Comparison of ENCODE assay signal across 25 cellular contexts in genomic region chr22:49116021-49116420, GRCh38.
DNase-seq lines count a peak whose midpoint lies in the region; ATAC-seq and TF ChIP-seq lines count a peak whose summit lies in the region.
"Had no signal": no experiment of that assay in that cellular context is flagged by ENCODE, and none has a peak within 500 bp of the region (broad histone marks: within the 10 kb centered on the region; RNA-seq: fewer than 3 reads in every experiment).

No MANE protein-coding gene starts in this region.

- H3K9me2 ChIP-seq in GM23338 (ENCODE audit: insufficient read depth) = no peaks in the 10 kb centered on the region

- no peak for TF ChIP-seq POLR2A in prostate gland (IDR thresholded peaks at IDR 0.05)

- POLR2A ChIA-PET in WTC11 (lab: Charles Lee) = no interaction called here

- H3K27ac ChIP-seq in GM23338 (ENCODE audit: low read depth) (no peak overlapping the region), prostate gland (no peak overlapping the region)
- H3K27ac ChIP-seq: A549; BLaER1 treated with 17β-estradiol and CSF1 and Interleukin-3, amounts not matched to agents 10 nM and 100 nM; GM23248 had no signal

- H3K27me3 ChIP-seq in GM23338 (ENCODE audit: insufficient read depth) (no peaks in the 10 kb centered on the region), prostate gland (replicated peaks; ENCODE audit: insufficient read depth) (no peaks in the 10 kb centered on the region), MG63 (no peaks in the 10 kb centered on the region; the same call in 1 of the 2 replicates)
- H3K27me3 ChIP-seq: BE2C; BLaER1 treated with 17β-estradiol and CSF1 and Interleukin-3, amounts not matched to agents 10 nM and 100 nM had no signal

- intact Hi-C loops in prostate gland (cut with DNase I) = no loop called here

- DNase-seq in GM23338 (ENCODE audit: low spot score) (no peak), WTC11 (ENCODE audit: low spot score) (no peak), nephron progenitor cell (no peak), omental fat pad (ENCODE audit: low spot score) (peak; percentile 4), COLO829 (ENCODE audit: low spot score) (no peak), prostate gland (ENCODE audit: low spot score) (no peak), MG63 (no peak)
- DNase-seq: 8988T; ACHN; AML-193; BE2C; Calu3; CD4-positive, alpha-beta T cell; CD8-positive, alpha-beta memory T cell; COR-L47; DMS53; DMS79 treated with DMSO at 0.1 percent for 48 hours; GF-D8; GM23248; HFFc6 had no signal

- H3K4me3 Mint-ChIP-seq in GM23338 (no peak overlapping the region), WTC11 (no peak overlapping the region), nephron progenitor cell (no peak overlapping the region)
- no peak overlapping the region for H3K4me3 Mint-ChIP-seq in activated T-helper 17 cell treated with anti-CD3 and anti-CD28 coated beads, Interleukin-2, amount 50 U/mL, for 72 hours
- H3K4me3 Mint-ChIP-seq: CD14-positive monocyte; CD4-positive, alpha-beta T cell; CD8-positive, alpha-beta memory T cell; HFFc6 had no signal

- no peak overlapping the region for H2AFZ ChIP-seq in GM23338
- H2AFZ ChIP-seq: GM23248 had no signal

- H3K9me3 ChIP-seq in prostate gland (no peaks in the 10 kb centered on the region), MG63 (no peaks in the 10 kb centered on the region)
- H3K9me3 ChIP-seq: A549, HAP-1 had no signal

- no peaks in the 10 kb centered on the region for H4K20me1 ChIP-seq in GM23338 (replicated peaks; ENCODE audit: insufficient read depth)
- H4K20me1 ChIP-seq: BLaER1 treated with 17β-estradiol and CSF1 and Interleukin-3, amounts not matched to agents 10 nM and 100 nM had no signal

- H3K4me3 ChIP-seq in GM23338 = no peak overlapping the region
- no peak overlapping the region for H3K4me3 ChIP-seq in prostate gland
- H3K4me3 ChIP-seq in MG63 = no peak overlapping the region
- H3K4me3 ChIP-seq: A549; BLaER1 treated with 17β-estradiol and CSF1 and Interleukin-3, amounts not matched to agents 10 nM and 100 nM; GM23248; HAP-1 had no signal

- ATAC-seq in GM23338 (no peak), WTC11 (no peak), omental fat pad (ENCODE audit: low FRiP score) (no peak)
- no peak for ATAC-seq in activated T-helper 17 cell treated with anti-CD3 and anti-CD28 coated beads, Interleukin-2, amount 50 U/mL, for 72 hours (replicated peaks)
- ATAC-seq: A549 had no signal

- H3K4me2 ChIP-seq in GM23338 = no peak overlapping the region
- H3K4me2 ChIP-seq: A549; BLaER1 treated with 17β-estradiol and CSF1 and Interleukin-3, amounts not matched to agents 10 nM and 100 nM had no signal

- TF ChIP-seq CTCF in GM23338 (conservative IDR thresholded peaks at IDR 0.05; ENCODE audit: low read depth in 2 of 2) = no peak
- TF ChIP-seq CTCF in WTC11 (IDR thresholded peaks at IDR 0.05) = no peak
- no peak for TF ChIP-seq CTCF in nephron progenitor cell (IDR thresholded peaks at IDR 0.05)
- no peak for TF ChIP-seq CTCF in omental fat pad (IDR thresholded peaks at IDR 0.05)
- no peak for TF ChIP-seq CTCF in prostate gland (IDR thresholded peaks at IDR 0.05)

- no peaks in the 10 kb centered on the region for H3K79me2 ChIP-seq in GM23338 (replicated peaks; ENCODE audit: insufficient read depth)

- peaks cover 23% of the 10 kb centered on the region for H3K4me1 Mint-ChIP-seq in GM23338
- H3K4me1 Mint-ChIP-seq in WTC11 = peaks cover 16% of the 10 kb centered on the region
- peaks cover 38% of the 10 kb centered on the region for H3K4me1 Mint-ChIP-seq in nephron progenitor cell
- H3K4me1 Mint-ChIP-seq in activated T-helper 17 cell treated with anti-CD3 and anti-CD28 coated beads, Interleukin-2, amount 50 U/mL, for 72 hours = no peaks in the 10 kb centered on the region
- H3K4me1 Mint-ChIP-seq: CD14-positive monocyte; CD8-positive, alpha-beta memory T cell had no signal

- H3K27me3 Mint-ChIP-seq in GM23338 (ENCODE audit: insufficient read depth, low read depth, poor library complexity) (peaks cover 20% of the 10 kb centered on the region), WTC11 (ENCODE audit: low read depth) (no peaks in the 10 kb centered on the region), nephron progenitor cell (ENCODE audit: low read depth, poor library complexity) (peaks cover 16% of the 10 kb centered on the region)
- peaks cover under 1% of the 10 kb centered on the region for H3K27me3 Mint-ChIP-seq in activated T-helper 17 cell treated with anti-CD3 and anti-CD28 coated beads, Interleukin-2, amount 50 U/mL, for 72 hours
- H3K27me3 Mint-ChIP-seq: CD4-positive, alpha-beta T cell had no signal

- H3K36me3 ChIP-seq in GM23338 (ENCODE audit: insufficient read depth) (no peaks in the 10 kb centered on the region), prostate gland (no peaks in the 10 kb centered on the region), MG63 (no peaks in the 10 kb centered on the region)
- H3K36me3 ChIP-seq: BE2C; BLaER1 treated with 17β-estradiol and CSF1 and Interleukin-3, amounts not matched to agents 10 nM and 100 nM; HAP-1 had no signal

- H3F3A ChIP-seq in GM23338 (replicated peaks; ENCODE audit: low read depth) = no peaks in the 10 kb centered on the region

- H3K27ac Mint-ChIP-seq in GM23338 (0 out of 2 replicates have a peak overlapping the region, but pooled peaks have one; percentile 37), WTC11 (peak overlapping the region; percentile 41; the same call in 1 of the 2 replicates), nephron progenitor cell (peak overlapping the region; percentile 68)
- H3K27ac Mint-ChIP-seq in activated T-helper 17 cell treated with anti-CD3 and anti-CD28 coated beads, Interleukin-2, amount 50 U/mL, for 72 hours = no peak overlapping the region
- H3K27ac Mint-ChIP-seq: CD14-positive monocyte; CD4-positive, alpha-beta T cell; HFFc6 had no signal

- WGBS in prostate gland = 92% methylated on average over 19 of the region's 19 CpGs

- CTCF ChIA-PET in WTC11 (lab: Charles Lee) = interaction anchor here (0.6 kb wide), 1 partner anchor 70 kb away, joined by 3 read pairs; no protein-coding TSS in a partner anchor

- H3K4me1 ChIP-seq in GM23338 (ENCODE audit: insufficient read depth) = no peaks in the 10 kb centered on the region
- H3K4me1 ChIP-seq in prostate gland (replicated peaks) = no peaks in the 10 kb centered on the region
- H3K4me1 ChIP-seq: A549; BE2C; BLaER1 treated with 17β-estradiol and CSF1 and Interleukin-3, amounts not matched to agents 10 nM and 100 nM; HAP-1 had no signal

- H3K9me3 Mint-ChIP-seq in GM23338 (no peaks in the 10 kb centered on the region), WTC11 (no peaks in the 10 kb centered on the region), nephron progenitor cell (no peaks in the 10 kb centered on the region)
- no peaks in the 10 kb centered on the region for H3K9me3 Mint-ChIP-seq in activated T-helper 17 cell treated with anti-CD3 and anti-CD28 coated beads, Interleukin-2, amount 50 U/mL, for 72 hours
- H3K9me3 Mint-ChIP-seq: CD14-positive monocyte; CD4-positive, alpha-beta T cell; CD8-positive, alpha-beta memory T cell had no signal

- H3K36me3 Mint-ChIP-seq in GM23338 (ENCODE audit: low read depth) (no peaks in the 10 kb centered on the region), WTC11 (no peaks in the 10 kb centered on the region), nephron progenitor cell (ENCODE audit: low read depth) (no peaks in the 10 kb centered on the region)
- no peaks in the 10 kb centered on the region for H3K36me3 Mint-ChIP-seq in activated T-helper 17 cell treated with anti-CD3 and anti-CD28 coated beads, Interleukin-2, amount 50 U/mL, for 72 hours (ENCODE audit: low read depth)
- H3K36me3 Mint-ChIP-seq: CD14-positive monocyte; CD8-positive, alpha-beta memory T cell had no signal

TF ChIP-seq in GM23338, 12 proteins besides CTCF, POLR2A, EP300 and RAD21 (continues in another document):
- TF ChIP-seq JUNB (IDR thresholded peaks at IDR 0.05; ENCODE audit: unreplicated experiment) (no peak), ZNF114 (CRISPR knock-in tag; IDR thresholded peaks at IDR 0.05) (no peak), NANOG (IDR thresholded peaks at IDR 0.05; ENCODE audit: borderline replicate concordance) (no peak), EZH2phosphoT487 (IDR thresholded peaks at IDR 0.05; ENCODE audit: unreplicated experiment) (no peak), POLR2AphosphoS5 (IDR thresholded peaks at IDR 0.05; ENCODE audit: low read depth) (no peak), EZH2 (IDR thresholded peaks at IDR 0.05; ENCODE audit: low read depth, unreplicated experiment) (no peak), STAT1 (IDR thresholded peaks at IDR 0.05; ENCODE audit: unreplicated experiment) (no peak)
- TF ChIP-seq, protein P1, sequence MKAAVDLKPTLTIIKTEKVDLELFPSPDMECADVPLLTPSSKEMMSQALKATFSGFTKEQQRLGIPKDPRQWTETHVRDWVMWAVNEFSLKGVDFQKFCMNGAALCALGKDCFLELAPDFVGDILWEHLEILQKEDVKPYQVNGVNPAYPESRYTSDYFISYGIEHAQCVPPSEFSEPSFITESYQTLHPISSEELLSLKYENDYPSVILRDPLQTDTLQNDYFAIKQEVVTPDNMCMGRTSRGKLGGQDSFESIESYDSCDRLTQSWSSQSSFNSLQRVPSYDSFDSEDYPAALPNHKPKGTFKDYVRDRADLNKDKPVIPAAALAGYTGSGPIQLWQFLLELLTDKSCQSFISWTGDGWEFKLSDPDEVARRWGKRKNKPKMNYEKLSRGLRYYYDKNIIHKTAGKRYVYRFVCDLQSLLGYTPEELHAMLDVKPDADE (IDR thresholded peaks at IDR 0.05) = no peak

TF ChIP-seq in WTC11, 78 proteins besides CTCF, POLR2A, EP300 and RAD21 (continues in another document):
- no peak for TF ChIP-seq HMGA2 (CRISPR knock-in tag; IDR thresholded peaks at IDR 0.05)
- TF ChIP-seq STAT6 (CRISPR knock-in tag; conservative IDR thresholded peaks at IDR 0.05; ENCODE audit: low read depth) = no peak
- no peak for TF ChIP-seq PRRX2 (CRISPR knock-in tag; IDR thresholded peaks at IDR 0.05)
